ENCODE assay signal across 30 cellular contexts in the genomic region with DNA sequence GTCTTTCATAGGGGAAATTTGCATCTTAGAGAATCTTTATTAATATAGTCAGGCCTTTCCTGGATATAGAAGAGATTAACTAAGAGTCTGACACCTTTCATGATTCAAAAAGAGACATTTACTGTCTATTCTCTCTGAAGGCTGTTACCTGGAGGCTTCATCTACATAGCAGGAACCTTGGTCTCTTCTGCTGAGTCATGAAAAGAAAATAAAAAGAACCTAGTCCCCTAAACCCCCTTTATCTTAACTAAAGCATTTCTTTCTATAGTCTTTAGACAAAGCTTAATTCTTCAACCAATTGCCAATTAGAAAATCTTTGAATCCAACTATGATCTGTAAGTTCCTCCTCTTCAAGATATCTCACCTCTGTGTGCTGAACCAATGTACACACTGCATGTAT.
"Had no signal": no experiment of that assay in that cellular context is flagged by ENCODE, and none has a peak within 500 bp of the region (broad histone marks: within the 10 kb centered on the region; RNA-seq: fewer than 3 reads in every experiment).

No MANE protein-coding gene starts in this region.

- H3K9ac ChIP-seq: KMS-11 had no signal

- H3K27ac ChIP-seq: KMS-11, RWPE1, VCaP had no signal

- ATAC-seq: activated CD8-positive, alpha-beta memory T cell treated with anti-CD3 and anti-CD28 coated beads, Interleukin-2, amount 10 ng/mL, durations not matched to agents 7 days and 5 days; activated naive CD8-positive, alpha-beta T cell treated with anti-CD3 and anti-CD28 coated beads, Interleukin-2, amount 50 U/mL, for 24 hours; PC-3; Right ventricle myocardium inferior; SK-N-SH treated with all-trans-retinoic acid at 6 μM for 48 hours; T-cell; T-helper 17 cell had no signal

- FAIRE-seq: bronchial epithelial cell had no signal

- H3K4me2 ChIP-seq: KMS-11 had no signal

- DNase-seq: activated B cell treated with CpG ODN at 0.5 μM for 24 hours; activated CD4-positive, alpha-beta memory T cell treated with anti-CD3 and anti-CD28 coated beads, Interleukin-2, amount 10 ng/mL, durations not matched to agents 7 days and 5 days; activated CD4-positive, alpha-beta T cell treated with anti-CD3 and anti-CD28 coated beads for 1 hour; activated CD4-positive, alpha-beta T cell treated with anti-CD3 and anti-CD28 coated beads for 48 hours; activated CD8-positive, alpha-beta memory T cell treated with anti-CD3 and anti-CD28 coated beads for 24 hours; activated CD8-positive, alpha-beta memory T cell treated with anti-CD3 and anti-CD28 coated beads, Interleukin-2, amount 10 ng/mL, durations not matched to agents 7 days and 5 days; activated CD8-positive, alpha-beta memory T cell treated with anti-CD3 and anti-CD28 coated beads, Interleukin-2, amount 50 U/mL, for 48 hours; activated effector memory CD4-positive, alpha-beta T cell treated with Interleukin-2 at 50 U/mL for 16 hours; activated naive CD4-positive, alpha-beta T cell treated with anti-CD3 and anti-CD28 coated beads, Interleukin-2, amount 10 ng/mL, durations not matched to agents 7 days and 5 days; activated naive CD8-positive, alpha-beta T cell treated with anti-CD3 and anti-CD28 coated beads, Interleukin-2, amount 50 U/mL, for 24 hours; activated T-cell treated with anti-CD3 and anti-CD28 coated beads, Interleukin-2, amount 50 U/mL, for 48 hours; anterior cingulate cortex; caudate nucleus; cerebellar nuclear complex; MM.1S; MV-4-11; NCI-H1092; NCI-H1436 treated with DMSO at 0.1 percent for 48 hours; NCI-H82; NK-92 treated with Interleukin-12 subunit alpha and Interleukin-12 subunit beta, amount 100 ng/mL, for 24 hours; PC-3; SIG-M5; T-cell; T-helper 17 cell had no signal
